8 cellular contexts compared by ENCODE assay signal in the genomic region with DNA sequence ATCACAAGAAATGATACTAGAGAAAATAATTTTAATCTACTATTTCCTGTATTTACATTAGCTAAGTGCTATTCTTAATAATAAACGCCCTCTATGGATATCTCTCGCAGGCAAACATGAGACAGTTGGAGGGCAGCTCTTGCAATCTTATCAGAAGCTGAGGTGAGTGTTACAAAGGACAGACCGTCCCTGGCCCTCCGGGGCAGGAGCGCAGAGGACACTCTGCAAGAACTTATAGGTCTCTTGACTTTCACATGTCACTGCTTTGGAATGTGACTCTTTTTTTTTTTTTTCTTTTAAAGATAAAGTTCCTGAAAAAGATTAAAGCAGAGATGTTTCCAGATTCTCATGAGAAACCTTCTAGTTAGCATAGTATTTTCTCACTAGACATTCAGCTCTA. TPM values are rescaled to one million over a fixed set of nuclear protein-coding genes. Genes with fewer than 3 reads are reported as not detected.
DNase-seq lines count a peak whose midpoint lies in the region; ATAC-seq, FAIRE-seq and TF ChIP-seq lines count a peak whose summit lies in the region.

No MANE protein-coding gene starts in this region.

- H3K4me3 ChIP-seq in GM23338 (no peak overlapping the region), SK-N-SH (ENCODE audit: low read depth in 2 of 2, low read length in 1 of 2) (0 out of 4 replicates have a peak overlapping the region, but pooled peaks of 1 of the 2 experiments have one; percentile 17)

- H3K27me3 ChIP-seq in GM23338 (ENCODE audit: insufficient read depth) (no peaks in the 10 kb centered on the region), SK-N-SH (ENCODE audit: insufficient read depth) (no peaks in the 10 kb centered on the region)

- POLR2A ChIA-PET in SK-N-SH (lab: Yijun Ruan, JAX) = no interaction called here

- H4K20me1 ChIP-seq in GM23338 (replicated peaks; ENCODE audit: insufficient read depth) = no peaks in the 10 kb centered on the region
- no peaks in the 10 kb centered on the region for H4K20me1 ChIP-seq in SK-N-SH (ENCODE audit: insufficient read depth)

- H3K4me3 Mint-ChIP-seq in GM23338 = no peak overlapping the region
- H3K4me3 Mint-ChIP-seq in activated T-helper 2 cell treated with anti-CD3 and anti-CD28 coated beads, Interferon-gamma antibody, Interleukin-2, Interleukin-4, amounts not matched to agents 10 μg/mL and 5 μg/mL and 100 μg/mL, durations not matched to agents 14 hours and 24 hours and 36 hours (ENCODE audit: low read depth) = no peak overlapping the region

- ATAC-seq in GM23338 (0 out of 3 replicates have a peak, but pooled peaks have one; percentile 5), Right ventricle myocardium superior (ENCODE audit: poor library complexity) (peak; percentile 67), HG02885 (IDR thresholded peaks at IDR 0.05; ENCODE audit: poor library complexity, unreplicated experiment) (no peak)

- TF ChIP-seq POLR2A in GM12892 (IDR thresholded peaks at IDR 0.05; ENCODE audit: low read depth, low read length) = no peak

- H3K4me1 ChIP-seq in GM23338 (ENCODE audit: insufficient read depth) (no peaks in the 10 kb centered on the region), SK-N-SH (ENCODE audit: control insufficient read depth in 1 of 2, insufficient read depth in 2 of 2, low read depth in 1 of 2, low read length in 1 of 2) (peaks cover 15 to 28% of the 10 kb centered on the region in 2 experiments)

- H3K27me3 Mint-ChIP-seq in GM23338 (ENCODE audit: insufficient read depth, low read depth, poor library complexity) = peaks cover 4% of the 10 kb centered on the region
- H3K27me3 Mint-ChIP-seq in activated T-helper 2 cell treated with anti-CD3 and anti-CD28 coated beads, Interferon-gamma antibody, Interleukin-2, Interleukin-4, amounts not matched to agents 10 μg/mL and 5 μg/mL and 100 μg/mL, durations not matched to agents 14 hours and 24 hours and 36 hours (ENCODE audit: low read depth) = no peaks in the 10 kb centered on the region

- FAIRE-seq in GM12892 (lab: Jason Lieb, UNC) = no peak

- TF ChIP-seq EP300 in SK-N-SH (IDR thresholded peaks at IDR 0.05; ENCODE audit: borderline replicate concordance in 1 of 2, low read depth in 1 of 2, low read length in 1 of 2) = no peak

- CTCF ChIA-PET in SK-N-SH (lab: Yijun Ruan, JAX) = interaction anchor here (0.7 to 4.0 kb wide), 24 partner anchors 8 to 957 kb away, joined by 3 to 40 read pairs (median 5); no protein-coding TSS in a partner anchor

- no peaks in the 10 kb centered on the region for H3F3A ChIP-seq in GM23338 (replicated peaks; ENCODE audit: low read depth)
- peaks cover 7% of the 10 kb centered on the region for H3F3A ChIP-seq in SK-N-SH (replicated peaks; ENCODE audit: insufficient read depth)

- no peak for TF ChIP-seq RAD21 in SK-N-SH (IDR thresholded peaks at IDR 0.05; ENCODE audit: low read length)

- H3K9me2 ChIP-seq in GM23338 (ENCODE audit: insufficient read depth) = no peaks in the 10 kb centered on the region
- H3K9me2 ChIP-seq in SK-N-SH = no peaks in the 10 kb centered on the region

- no peak overlapping the region for H3K27ac Mint-ChIP-seq in GM23338
- no peak overlapping the region for H3K27ac Mint-ChIP-seq in activated T-helper 2 cell treated with anti-CD3 and anti-CD28 coated beads, Interferon-gamma antibody, Interleukin-2, Interleukin-4, amounts not matched to agents 10 μg/mL and 5 μg/mL and 100 μg/mL, durations not matched to agents 14 hours and 24 hours and 36 hours

- H2AFZ ChIP-seq in GM23338 (no peak overlapping the region), SK-N-SH (ENCODE audit: low read depth) (peak overlapping the region; percentile 94)

- no peaks in the 10 kb centered on the region for H3K36me3 Mint-ChIP-seq in GM23338 (ENCODE audit: low read depth)
- H3K36me3 Mint-ChIP-seq in activated T-helper 2 cell treated with anti-CD3 and anti-CD28 coated beads, Interferon-gamma antibody, Interleukin-2, Interleukin-4, amounts not matched to agents 10 μg/mL and 5 μg/mL and 100 μg/mL, durations not matched to agents 14 hours and 24 hours and 36 hours (ENCODE audit: low read depth) = peaks cover 75% of the 10 kb centered on the region

- H3K9me3 Mint-ChIP-seq in GM23338 = no peaks in the 10 kb centered on the region
- no peaks in the 10 kb centered on the region for H3K9me3 Mint-ChIP-seq in activated T-helper 2 cell treated with anti-CD3 and anti-CD28 coated beads, Interferon-gamma antibody, Interleukin-2, Interleukin-4, amounts not matched to agents 10 μg/mL and 5 μg/mL and 100 μg/mL, durations not matched to agents 14 hours and 24 hours and 36 hours

- H3K4me2 ChIP-seq in GM23338 (no peak overlapping the region), SK-N-SH (peak overlapping the region; percentile 76)

- intact Hi-C loops in Right ventricle myocardium superior (cut with DNase I) = loop anchor here (5.0 to 10.0 kb wide), 3 partner anchors 68 to 265 kb away; a partner anchor contains a TSS
- intact Hi-C loops in activated T-helper 2 cell treated with anti-CD3 and anti-CD28 coated beads, Interferon-gamma antibody, Interleukin-2, Interleukin-4, amounts not matched to agents 10 μg/mL and 5 μg/mL and 100 μg/mL, durations not matched to agents 14 hours and 24 hours and 36 hours (cut with micrococcal nuclease) = no loop called here

- H3K27ac ChIP-seq in GM23338 (ENCODE audit: low read depth) (no peak overlapping the region), SK-N-SH (ENCODE audit: low read depth in 2 of 2, low read length in 1 of 2) (peak overlapping the region; percentile 19 to 62; a peak in 3 of 4 replicates)

- peaks cover 7% of the 10 kb centered on the region for H3K4me1 Mint-ChIP-seq in GM23338
- peaks cover 27% of the 10 kb centered on the region for H3K4me1 Mint-ChIP-seq in activated T-helper 2 cell treated with anti-CD3 and anti-CD28 coated beads, Interferon-gamma antibody, Interleukin-2, Interleukin-4, amounts not matched to agents 10 μg/mL and 5 μg/mL and 100 μg/mL, durations not matched to agents 14 hours and 24 hours and 36 hours (ENCODE audit: low read depth)

- 13% methylated on average over 5 of the region's 5 CpGs for WGBS in SK-N-SH (ENCODE audit: low lambda C conversion rate)

- H3K36me3 ChIP-seq in GM23338 (ENCODE audit: insufficient read depth) (no peaks in the 10 kb centered on the region), SK-N-SH (replicated peaks in 1 of 2; ENCODE audit: control insufficient read depth in 1 of 2, insufficient read depth in 2 of 2, low read length in 1 of 2) (no peaks in the 10 kb centered on the region)

- H3K79me2 ChIP-seq in GM23338 (replicated peaks; ENCODE audit: insufficient read depth) = no peaks in the 10 kb centered on the region
- H3K79me2 ChIP-seq in SK-N-SH (ENCODE audit: insufficient read depth) = no peaks in the 10 kb centered on the region

- no peaks in the 10 kb centered on the region for H3K9me3 ChIP-seq in SK-N-SH

- peak overlapping the region; percentile 29; the same call in 1 of the 2 replicates for H3K9ac ChIP-seq in SK-N-SH

- DNase-seq in GM23338 (ENCODE audit: low spot score) = no peak
- no peak for DNase-seq in SK-N-SH
- DNase-seq in Right ventricle myocardium superior = peak; percentile 69
- DNase-seq in renal cortical epithelial cell (ENCODE audit: low read depth) = peak; percentile 65
- no peak for DNase-seq in GM12892 (ENCODE audit: insufficient read length)
- no peak for DNase-seq in NOMO-1 treated with DMSO at 0.1 percent for 48 hours (lab: John Stamatoyannopoulos, UW; ENCODE audit: unreplicated experiment)
- no peak for DNase-seq in activated T-helper 2 cell treated with anti-CD3 and anti-CD28 coated beads, Interferon-gamma antibody, Interleukin-2, Interleukin-4, amounts not matched to agents 10 μg/mL and 5 μg/mL and 100 μg/mL, durations not matched to agents 14 hours and 24 hours and 36 hours (ENCODE audit: low spot score)

- TF ChIP-seq CTCF in GM23338 (conservative IDR thresholded peaks at IDR 0.05; ENCODE audit: low read depth in 2 of 2) = no peak
- TF ChIP-seq CTCF in SK-N-SH (IDR thresholded peaks at IDR 0.05) = no peak

TF ChIP-seq in GM23338, 12 proteins besides CTCF, POLR2A, EP300 and RAD21 (continues in another document):
- no peak for TF ChIP-seq EZH2 (IDR thresholded peaks at IDR 0.05; ENCODE audit: low read depth, unreplicated experiment)
- no peak for TF ChIP-seq EZH2phosphoT487 (IDR thresholded peaks at IDR 0.05; ENCODE audit: unreplicated experiment)
- TF ChIP-seq JUNB (IDR thresholded peaks at IDR 0.05; ENCODE audit: unreplicated experiment) = no peak

TF ChIP-seq in SK-N-SH, 30 proteins besides CTCF, POLR2A, EP300 and RAD21:
- TF ChIP-seq MXI1 (IDR thresholded peaks at IDR 0.05; ENCODE audit: low read depth, low read length) (no peak), TCF12 (IDR thresholded peaks at IDR 0.05) (peak; percentile 29; the same call in 1 of the 2 replicates)

RNA-seq across cellular contexts. Expression of a gene that starts 57.3 kb away (rescaled TPM):
- 0.07 TPM in 1 of 2 replicates, not detected in the other for total RNA-seq in GM23338 (2014; rRNA removed; shearing (Covaris generic))
- polyA plus RNA-seq in GM23338 (2016; fragmentation: Nextera tagmentation; extraction: Ambion mirVana) (not detected in 2 replicates), SK-N-SH (2012; rRNA removed) (2.0 and 2.3 TPM in 2 replicates)
- 1.6 and 1.9 TPM in 2 replicates for polyA plus RNA-seq in SK-N-SH (2012; cell fraction: cytosol; rRNA removed)
- polyA plus RNA-seq in SK-N-SH (2012; cell fraction: nucleus; rRNA removed) = 3.5 and 5.0 TPM in 2 replicates
- total RNA-seq in Right ventricle myocardium superior (11.7 TPM), renal cortical epithelial cell (10.3 and 19.3 TPM in 2 replicates)
- polyA plus RNA-seq in GM12892 (2012; ENCODE audit: missing spikeins) = 4.7 TPM
- 232 and 242 TPM in 2 replicates for total RNA-seq in activated T-helper 2 cell treated with anti-CD3 and anti-CD28 coated beads, Interferon-gamma antibody, Interleukin-2, Interleukin-4, amounts not matched to agents 10 μg/mL and 5 μg/mL and 100 μg/mL, durations not matched to agents 14 hours and 24 hours and 36 hours

Comparison
In these comparisons a context has a peak if more than half of its experiments do, and no peak if none do; other contexts are left out.
1. DNase-seq: peak in Right ventricle myocardium superior (single experiment) and renal cortical epithelial cell (single experiment); none in GM23338 (single experiment), SK-N-SH (single experiment), GM12892 (single experiment), NOMO-1 treated with DMSO at 0.1 percent for 48 hours (single experiment) and activated T-helper 2 cell treated with anti-CD3 and anti-CD28 coated beads, Interferon-gamma antibody, Interleukin-2, Interleukin-4, amounts not matched to agents 10 μg/mL and 5 μg/mL and 100 μg/mL, durations not matched to agents 14 hours and 24 hours and 36 hours (single experiment).
2. RNA of a gene that starts 57.3 kb away (total RNA-seq): 232 to 242 TPM in activated T-helper 2 cell treated with anti-CD3 and anti-CD28 coated beads, Interferon-gamma antibody, Interleukin-2, Interleukin-4, amounts not matched to agents 10 μg/mL and 5 μg/mL and 100 μg/mL, durations not matched to agents 14 hours and 24 hours and 36 hours; 11.7 TPM in Right ventricle myocardium superior (single experiment), 10.3 to 19.3 TPM in renal cortical epithelial cell and 0.07 TPM in GM23338; every median in the first group is over 10 times any median in the second.